In genomic region chr7:154113732-154114351, GRCh38 we compare ENCODE assay signal across 6 cellular contexts.
DNase-seq lines count a peak whose midpoint lies in the region; ATAC-seq, FAIRE-seq and TF ChIP-seq lines count a peak whose summit lies in the region.
"Not testable (repeated sequence)": the region's sequence is repeated elsewhere in the genome, so short reads cannot be mapped to it uniquely, and the experiment has no call there.

No MANE protein-coding gene starts in this region.

- H3K9ac ChIP-seq in endothelial cell of umbilical vein (replicated peaks; ENCODE audit: extremely low read depth, insufficient read depth, low read length), result not testable (repeated sequence)

- not testable (repeated sequence) for H4K20me1 ChIP-seq in endothelial cell of umbilical vein (replicated peaks; ENCODE audit: control insufficient read depth, extremely low read depth, insufficient read depth, low read length)

- ATAC-seq in A549, result not testable (repeated sequence)
- ATAC-seq in Right ventricle myocardium inferior (peak; percentile 73), Right ventricle myocardium superior (ENCODE audit: poor library complexity) (peak; percentile 31), left ventricle myocardium superior (peak; percentile 48)

- intact Hi-C loops in endothelial cell of umbilical vein (cut with micrococcal nuclease); Right ventricle myocardium inferior (cut with DNase I); Right ventricle myocardium superior (cut with DNase I); left ventricle myocardium superior (cut with micrococcal nuclease): not testable (repeated sequence)

- TF ChIP-seq RAD21 in A549 (conservative IDR thresholded peaks at IDR 0.05 in 1 of 2, IDR thresholded peaks at IDR 0.05 in 1 of 2), result not testable (repeated sequence)

- not testable (repeated sequence) for TF ChIP-seq CTCF in A549 (IDR thresholded peaks at IDR 0.05); endothelial cell of umbilical vein (IDR thresholded peaks at IDR 0.05; ENCODE audit: extremely low read depth in 1 of 2, insufficient read depth in 1 of 2, low read depth in 1 of 2, low read length in 2 of 2)

- H3K36me3 ChIP-seq in endothelial cell of umbilical vein (ENCODE audit: control insufficient read depth in 2 of 2, extremely low read depth in 1 of 2, insufficient read depth in 2 of 2, low read length in 2 of 2), result not testable (repeated sequence)

- CTCF ChIA-PET in A549 (lab: Yijun Ruan, JAX); endothelial cell of umbilical vein (lab: Charles Lee): not testable (repeated sequence)

- H3K27ac ChIP-seq in A549; endothelial cell of umbilical vein (ENCODE audit: insufficient read depth, low read depth, low read length): not testable (repeated sequence)

- FAIRE-seq in A549 (lab: Jason Lieb, UNC) (peak; percentile 32), GM19239 (lab: Jason Lieb, UNC) (peak; percentile 21), endothelial cell of umbilical vein (lab: Jason Lieb, UNC) (peak; percentile 15)

- H3K4me2 ChIP-seq in A549; endothelial cell of umbilical vein (ENCODE audit: insufficient read depth, low read length): not testable (repeated sequence)

- not testable (repeated sequence) for TF ChIP-seq POLR2A in A549 (IDR thresholded peaks at IDR 0.05; ENCODE audit: low read length); endothelial cell of umbilical vein (IDR thresholded peaks at IDR 0.05; ENCODE audit: low read depth, low read length)

- H3K4me1 ChIP-seq in A549; endothelial cell of umbilical vein (ENCODE audit: control insufficient read depth, extremely low read depth, insufficient read depth, low read length): not testable (repeated sequence)

- not testable (repeated sequence) for H3K4me3 ChIP-seq in A549; endothelial cell of umbilical vein (replicated peaks in 1 of 3; ENCODE audit: insufficient read depth in 1 of 3, low read depth in 1 of 3, low read length in 3 of 3)

- H2AFZ ChIP-seq in endothelial cell of umbilical vein (ENCODE audit: low read depth, low read length), result not testable (repeated sequence)

- not testable (repeated sequence) for DNase-seq in A549 (ENCODE audit: low read depth in 1 of 2, low spot score in 1 of 2); GM19239 (ENCODE audit: insufficient read length, low spot score); endothelial cell of umbilical vein (ENCODE audit: low read depth, low spot score); Right ventricle myocardium inferior (ENCODE audit: missing footprints); Right ventricle myocardium superior; left ventricle myocardium superior

- dilution Hi-C loops in endothelial cell of umbilical vein (cut with MboI; ENCODE audit: extremely low pct_ligation_motif_present, low sequenced_read_pairs), result not testable (repeated sequence)

- not testable (repeated sequence) for H3K9me3 ChIP-seq in A549; endothelial cell of umbilical vein (replicated peaks; ENCODE audit: control insufficient read depth, insufficient read depth, low read length)

- not testable (repeated sequence) for H3K9me1 ChIP-seq in endothelial cell of umbilical vein (replicated peaks; ENCODE audit: control insufficient read depth, extremely low read depth, insufficient read depth, low read length)

- WGBS in A549 (ENCODE audit: missing lambda C conversion rate), result 15% methylated on average over 4 of the region's 4 CpGs

- H3K79me2 ChIP-seq in endothelial cell of umbilical vein (ENCODE audit: control insufficient read depth, insufficient read depth, low read length), result not testable (repeated sequence)

- POLR2A ChIA-PET in A549 (lab: Yijun Ruan, JAX); endothelial cell of umbilical vein (lab: Charles Lee): not testable (repeated sequence)

- not testable (repeated sequence) for H3K27me3 ChIP-seq in endothelial cell of umbilical vein (ENCODE audit: control insufficient read depth in 2 of 2, insufficient read depth in 2 of 2, low read length in 2 of 2)

- not testable (repeated sequence) for BruUV-seq in endothelial cell of umbilical vein (replicated peaks; lab: Mats Ljungman, UMichigan)

- not testable (repeated sequence) for TF ChIP-seq EP300 in A549 (IDR thresholded peaks at IDR 0.05)
